20 cellular contexts compared by ENCODE assay signal in the genomic region with DNA sequence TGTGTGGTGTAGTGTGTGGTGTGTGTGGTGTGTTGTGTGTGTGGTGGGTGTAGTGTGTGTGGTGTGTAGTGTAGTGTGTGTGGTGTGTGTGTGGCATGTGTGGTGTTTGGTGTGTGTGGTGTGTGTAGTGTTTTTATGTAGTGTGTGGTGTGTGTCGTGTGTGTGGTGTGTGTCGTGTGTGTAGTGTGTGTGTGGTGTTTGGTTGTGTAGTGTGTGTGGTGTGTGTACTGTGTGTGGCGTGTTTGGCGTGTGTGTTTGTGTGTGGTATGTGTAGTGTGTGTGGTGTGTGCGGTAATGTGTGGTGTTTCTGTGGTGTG. TPM values are rescaled to one million over a fixed set of nuclear protein-coding genes. Genes with fewer than 3 reads are reported as not detected.
DNase-seq lines count a peak whose midpoint lies in the region; ATAC-seq, FAIRE-seq and TF ChIP-seq lines count a peak whose summit lies in the region.
"Had no signal": no experiment of that assay in that cellular context is flagged by ENCODE, and none has a peak within 500 bp of the region (broad histone marks: within the 10 kb centered on the region; RNA-seq: fewer than 3 reads in every experiment).

No MANE protein-coding gene starts in this region.

- no peak overlapping the region for H4K5ac ChIP-seq in H1 (ENCODE audit: insufficient read length, low read depth, low read length)

- no peak overlapping the region for H2AFZ ChIP-seq in H1 (ENCODE audit: low read length)

- ATAC-seq in stimulated activated naive CD8-positive, alpha-beta T cell treated with anti-CD3 and anti-CD28 coated beads, Interleukin-15, amount 100 ng/mL, for 72 hours = no peak

- H3K23me2 ChIP-seq in H1 (ENCODE audit: low read depth, low read length) = peaks cover 29% of the 10 kb centered on the region

- H3K27ac ChIP-seq in H1 (ENCODE audit: low read depth, low read length) (no peak overlapping the region), esophagus muscularis mucosa (replicated peaks in 1 of 4) (no peak overlapping the region)
- H3K27ac ChIP-seq: KMS-11 had no signal

- peaks cover 0 to 11% (median 3%) of the 10 kb centered on the region in 4 experiments; a peak in 5 of 7 replicates for H3K4me1 ChIP-seq in H1 (replicated peaks in 1 of 4; ENCODE audit: control insufficient read depth in 3 of 4, insufficient read depth in 4 of 4, low read length in 3 of 4)
- peaks cover 17 to 39% (median 32%) of the 10 kb centered on the region in 4 donors for H3K4me1 ChIP-seq in esophagus muscularis mucosa

- no peaks in the 10 kb centered on the region for H3K9me3 Mint-ChIP-seq in activated naive CD4-positive, alpha-beta T cell treated with anti-CD3 and anti-CD28 coated beads, Interleukin-2, amount 50 U/mL, for 24 hours
- H3K9me3 Mint-ChIP-seq in activated naive CD4-positive, alpha-beta T cell treated with anti-CD3 and anti-CD28 coated beads, Interleukin-2, amount 10 ng/mL, durations not matched to agents 7 days and 5 days = peaks cover 8% of the 10 kb centered on the region
- no peaks in the 10 kb centered on the region for H3K9me3 Mint-ChIP-seq in activated CD4-positive, alpha-beta memory T cell treated with anti-CD3 and anti-CD28 coated beads for 36 hours
- H3K9me3 Mint-ChIP-seq in stimulated activated naive CD8-positive, alpha-beta T cell treated with anti-CD3 and anti-CD28 coated beads, Interleukin-15, amount 100 ng/mL, for 72 hours = peaks cover 23 to 27% of the 10 kb centered on the region in 2 donors

- peaks cover 4% of the 10 kb centered on the region; the same call in 1 of the 2 replicates for H3K79me1 ChIP-seq in H1 (ENCODE audit: low read depth, low read length)

- H3K23ac ChIP-seq in H1 (ENCODE audit: insufficient read length) = no peak overlapping the region

- H3K4me3 ChIP-seq in H1 (ENCODE audit: extremely low read depth in 1 of 4, insufficient read depth in 2 of 4, low read depth in 3 of 4, low read length in 4 of 4) = no peak overlapping the region
- no peak overlapping the region for H3K4me3 ChIP-seq in esophagus muscularis mucosa

- DNase-seq in activated naive CD4-positive, alpha-beta T cell treated with anti-CD3 and anti-CD28 coated beads, Interleukin-2, amount 10 ng/mL, durations not matched to agents 7 days and 5 days = no peak
- no peak for DNase-seq in activated CD4-positive, alpha-beta memory T cell treated with anti-CD3 and anti-CD28 coated beads for 36 hours
- DNase-seq in H1 (ENCODE audit: low read depth in 1 of 2, low spot score in 2 of 2) = no peak
- DNase-seq in stimulated activated naive CD8-positive, alpha-beta T cell treated with anti-CD3 and anti-CD28 coated beads, Interleukin-15, amount 100 ng/mL, for 72 hours = no peak
- no peak for DNase-seq in DMS53 (lab: John Stamatoyannopoulos, UW)
- no peak for DNase-seq in effector CD8-positive, alpha-beta T cell (lab: John Stamatoyannopoulos, UW)
- no peak for DNase-seq in esophagus muscularis mucosa (ENCODE audit: extremely low spot score)
- DNase-seq: DMS79, foreskin melanocyte, hypothalamus, islet precursor cell, NCI-H187 treated with DMSO at 0.1 percent for 48 hours, NCI-H226, SIG-M5 had no signal

- CTCF ChIA-PET in activated naive CD4-positive, alpha-beta T cell treated with anti-CD3 and anti-CD28 coated beads, Interleukin-2, amount 10 ng/mL, durations not matched to agents 7 days and 5 days (lab: Charles Lee) = no interaction called here
- CTCF ChIA-PET in activated CD4-positive, alpha-beta memory T cell treated with anti-CD3 and anti-CD28 coated beads for 36 hours (lab: Charles Lee) = no interaction called here
- CTCF ChIA-PET in H1 (lab: Charles Lee; ENCODE audit: partially characterized antibody) = no interaction called here

- H2AK5ac ChIP-seq in H1 (ENCODE audit: low read depth, low read length) = peak overlapping the region; percentile 93

- TF ChIP-seq EP300 in H1 (IDR thresholded peaks at IDR 0.05; ENCODE audit: borderline replicate concordance in 1 of 2, low read depth in 2 of 2, low read length in 2 of 2) (no peak), esophagus muscularis mucosa (IDR thresholded peaks at IDR 0.05) (no peak)

- H2BK5ac ChIP-seq in H1 (ENCODE audit: low read depth, low read length) = 0 out of 2 replicates have a peak overlapping the region, but pooled peaks have one; percentile 2

- peak overlapping the region; percentile 57 for H3K4ac ChIP-seq in H1 (replicated peaks; ENCODE audit: insufficient read length, low read depth, low read length)

- peak overlapping the region in 1 of 2 experiments; percentile 42; a peak in 1 of 4 replicates for H3K4me2 ChIP-seq in H1 (ENCODE audit: insufficient read depth in 1 of 2, low read depth in 2 of 2, low read length in 2 of 2)
- H3K4me2 ChIP-seq: KMS-11 had no signal

- H3K27me3 Mint-ChIP-seq in activated naive CD4-positive, alpha-beta T cell treated with anti-CD3 and anti-CD28 coated beads, Interleukin-2, amount 50 U/mL, for 24 hours = peaks cover 2% of the 10 kb centered on the region
- peaks cover 82% of the 10 kb centered on the region for H3K27me3 Mint-ChIP-seq in activated naive CD4-positive, alpha-beta T cell treated with anti-CD3 and anti-CD28 coated beads, Interleukin-2, amount 10 ng/mL, durations not matched to agents 7 days and 5 days
- peaks cover 4% of the 10 kb centered on the region for H3K27me3 Mint-ChIP-seq in activated CD4-positive, alpha-beta memory T cell treated with anti-CD3 and anti-CD28 coated beads for 36 hours
- peaks cover 34% of the 10 kb centered on the region for H3K27me3 Mint-ChIP-seq in stimulated activated naive CD8-positive, alpha-beta T cell treated with anti-CD3 and anti-CD28 coated beads, Interleukin-15, amount 100 ng/mL, for 72 hours

- POLR2A ChIA-PET in activated CD4-positive, alpha-beta memory T cell treated with anti-CD3 and anti-CD28 coated beads for 36 hours (lab: Charles Lee) = no interaction called here
- POLR2A ChIA-PET in H1 (lab: Charles Lee; ENCODE audit: partially characterized antibody) = no interaction called here

- no peak overlapping the region for H3K4me3 Mint-ChIP-seq in activated naive CD4-positive, alpha-beta T cell treated with anti-CD3 and anti-CD28 coated beads, Interleukin-2, amount 50 U/mL, for 24 hours
- no peak overlapping the region for H3K4me3 Mint-ChIP-seq in activated naive CD4-positive, alpha-beta T cell treated with anti-CD3 and anti-CD28 coated beads, Interleukin-2, amount 10 ng/mL, durations not matched to agents 7 days and 5 days
- H3K4me3 Mint-ChIP-seq in activated CD4-positive, alpha-beta memory T cell treated with anti-CD3 and anti-CD28 coated beads for 36 hours = no peak overlapping the region
- no peak overlapping the region for H3K4me3 Mint-ChIP-seq in stimulated activated naive CD8-positive, alpha-beta T cell treated with anti-CD3 and anti-CD28 coated beads, Interleukin-15, amount 100 ng/mL, for 72 hours

- peak overlapping the region; percentile 81; the same call in 1 of the 2 replicates for H2BK15ac ChIP-seq in H1 (ENCODE audit: low read length)

- H3K4me1 Mint-ChIP-seq in activated naive CD4-positive, alpha-beta T cell treated with anti-CD3 and anti-CD28 coated beads, Interleukin-2, amount 50 U/mL, for 24 hours = peaks cover 70% of the 10 kb centered on the region
- H3K4me1 Mint-ChIP-seq in activated naive CD4-positive, alpha-beta T cell treated with anti-CD3 and anti-CD28 coated beads, Interleukin-2, amount 10 ng/mL, durations not matched to agents 7 days and 5 days = peaks cover 59% of the 10 kb centered on the region
- H3K4me1 Mint-ChIP-seq in activated CD4-positive, alpha-beta memory T cell treated with anti-CD3 and anti-CD28 coated beads for 36 hours (ENCODE audit: low read depth) = peaks cover 83% of the 10 kb centered on the region
- peaks cover 95% of the 10 kb centered on the region for H3K4me1 Mint-ChIP-seq in stimulated activated naive CD8-positive, alpha-beta T cell treated with anti-CD3 and anti-CD28 coated beads, Interleukin-15, amount 100 ng/mL, for 72 hours

- peaks cover 0 to 20% of the 10 kb centered on the region in 2 experiments for H4K20me1 ChIP-seq in H1 (replicated peaks in 1 of 2; ENCODE audit: control insufficient read depth in 1 of 2, insufficient read depth in 2 of 2, low read length in 2 of 2)

- H4K8ac ChIP-seq in H1 (ENCODE audit: extremely low read depth, insufficient read depth, low read length) = no peak overlapping the region

- H3K36me3 ChIP-seq in H1 (ENCODE audit: control insufficient read depth in 2 of 4, insufficient read depth in 4 of 4, low read length in 3 of 4) = no peaks in the 10 kb centered on the region; a peak in 2 of 8 replicates
- no peaks in the 10 kb centered on the region for H3K36me3 ChIP-seq in esophagus muscularis mucosa

- peak overlapping the region; percentile 68 for H3K27ac Mint-ChIP-seq in activated naive CD4-positive, alpha-beta T cell treated with anti-CD3 and anti-CD28 coated beads, Interleukin-2, amount 50 U/mL, for 24 hours
- H3K27ac Mint-ChIP-seq in activated naive CD4-positive, alpha-beta T cell treated with anti-CD3 and anti-CD28 coated beads, Interleukin-2, amount 10 ng/mL, durations not matched to agents 7 days and 5 days = no peak overlapping the region
- peak overlapping the region; percentile 55 for H3K27ac Mint-ChIP-seq in activated CD4-positive, alpha-beta memory T cell treated with anti-CD3 and anti-CD28 coated beads for 36 hours
- H3K27ac Mint-ChIP-seq in stimulated activated naive CD8-positive, alpha-beta T cell treated with anti-CD3 and anti-CD28 coated beads, Interleukin-15, amount 100 ng/mL, for 72 hours = peak overlapping the region; percentile 62 to 87

- no peak for FAIRE-seq in H1 (lab: Jason Lieb, UNC)

- peak overlapping the region; percentile 98 for H4K91ac ChIP-seq in H1 (replicated peaks; ENCODE audit: insufficient read length, low read length)

- H3K36me3 Mint-ChIP-seq in activated naive CD4-positive, alpha-beta T cell treated with anti-CD3 and anti-CD28 coated beads, Interleukin-2, amount 50 U/mL, for 24 hours = no peaks in the 10 kb centered on the region
- H3K36me3 Mint-ChIP-seq in activated naive CD4-positive, alpha-beta T cell treated with anti-CD3 and anti-CD28 coated beads, Interleukin-2, amount 10 ng/mL, durations not matched to agents 7 days and 5 days = peaks cover 4% of the 10 kb centered on the region
- H3K36me3 Mint-ChIP-seq in activated CD4-positive, alpha-beta memory T cell treated with anti-CD3 and anti-CD28 coated beads for 36 hours = no peaks in the 10 kb centered on the region

- H3K18ac ChIP-seq in H1 (ENCODE audit: extremely low read depth, low read length) = no peak overlapping the region

- peak overlapping the region in 1 of 4 experiments; percentile 47; a peak in 1 of 7 replicates for H3K9ac ChIP-seq in H1 (replicated peaks in 1 of 4; ENCODE audit: extremely low read depth in 1 of 4, low read depth in 3 of 4, low read length in 3 of 4)
- H3K9ac ChIP-seq: KMS-11 had no signal

- no peaks in the 10 kb centered on the region for H3K9me3 ChIP-seq in H1 (ENCODE audit: insufficient read depth in 2 of 2, low read depth in 1 of 2, low read length in 1 of 2)
- H3K9me3 ChIP-seq in esophagus muscularis mucosa = no peaks in the 10 kb centered on the region

- no peak for TF ChIP-seq RAD21 in H1 (IDR thresholded peaks at IDR 0.05 in 1 of 2, conservative IDR thresholded peaks at IDR 0.05 in 1 of 2; ENCODE audit: low read depth in 2 of 2, low read length in 2 of 2)

- TF ChIP-seq CTCF in H1 (IDR thresholded peaks at IDR 0.05; ENCODE audit: control extremely low read depth in 1 of 3, insufficient read depth in 1 of 3, low read depth in 1 of 3, low read length in 3 of 3) (no peak), esophagus muscularis mucosa (IDR thresholded peaks at IDR 0.05) (no peak)

- peaks cover 0 to 16% (median 0%) of the 10 kb centered on the region in 4 experiments; a peak in 3 of 7 replicates for H3K27me3 ChIP-seq in H1 (replicated peaks in 1 of 4; ENCODE audit: control insufficient read depth in 3 of 4, extremely low read depth in 1 of 4, insufficient read depth in 3 of 4, low read length in 3 of 4)
- peaks cover 0 to 75% (median 20%) of the 10 kb centered on the region in 4 donors for H3K27me3 ChIP-seq in esophagus muscularis mucosa

- peak overlapping the region; percentile 64; the same call in 1 of the 2 replicates for H2BK12ac ChIP-seq in H1 (ENCODE audit: low read depth, low read length)

- no peak overlapping the region for H3K14ac ChIP-seq in H1 (ENCODE audit: insufficient read length)

- no peaks in the 10 kb centered on the region for H3K79me2 ChIP-seq in H1 (ENCODE audit: control insufficient read depth in 1 of 2, insufficient read depth in 2 of 2, low read length in 2 of 2)

- no peak overlapping the region for H2BK20ac ChIP-seq in H1 (ENCODE audit: low read length)

- H3K56ac ChIP-seq in H1 (replicated peaks; ENCODE audit: insufficient read length, low read depth, low read length) = peak overlapping the region; percentile 100

- WGBS in H1 (ENCODE audit: extremely low coverage in 1 of 2, insufficient coverage in 1 of 2, insufficient read length in 1 of 2, insufficient replicate concordance in 2 of 2, low coverage in 1 of 2, low lambda C conversion rate in 2 of 2, missing lambda C conversion rate in 1 of 2), 2 experiments = 91 to 100% methylated on average over 1 to 5 of the region's 5 CpGs
- WGBS in esophagus muscularis mucosa = 87% methylated on average over 5 of the region's 5 CpGs

- intact Hi-C loops in activated CD4-positive, alpha-beta memory T cell treated with anti-CD3 and anti-CD28 coated beads for 36 hours (cut with micrococcal nuclease) = loop anchor here (5.0 kb wide), 2 partner anchors 103 to 133 kb away; partner anchors contain the start of gene D2HGDH
- intact Hi-C loops in esophagus muscularis mucosa (cut with DNase I) = no loop called here

- no peak for TF ChIP-seq POLR2A in H1 (IDR thresholded peaks at IDR 0.05; ENCODE audit: control extremely low read depth in 1 of 2, low read depth in 2 of 2, low read length in 2 of 2)
- no peak for TF ChIP-seq POLR2A in esophagus muscularis mucosa (IDR thresholded peaks at IDR 0.05; ENCODE audit: low read depth)

- no peak overlapping the region for H2BK120ac ChIP-seq in H1 (replicated peaks; ENCODE audit: low read depth, low read length)

RNA-seq across cellular contexts. Expression of gene RTP5, which starts 4.7 kb away (rescaled TPM):
- total RNA-seq in activated CD4-positive, alpha-beta memory T cell treated with anti-CD3 and anti-CD28 coated beads for 36 hours = under 1 TPM; 0.10 to 0.12 TPM
- total RNA-seq in H1 (2021; fragmentation: NEBNext Ultra II Directional; extraction: Animal tissue kit (Norgen Biotek cat#: 25700)) = not detected in 2 replicates
- 0.03 TPM in 1 of 2 replicates, not detected in the other for polyA plus RNA-seq in H1 (2011; rRNA removed)
- polyA plus RNA-seq in H1 (2011; cell fraction: cytosol; rRNA removed) = not detected
- not detected for polyA plus RNA-seq in H1 (2011; cell fraction: nucleus; rRNA removed)
- not detected in 4 replicates for polyA plus RNA-seq in H1 (2012, experiment 1 of 2)
- not detected for polyA plus RNA-seq in H1 (2012, experiment 2 of 2)
- not detected for polyA plus RNA-seq in H1 (2013, experiment 1 of 2)
- not detected for polyA plus RNA-seq in H1 (2013, experiment 2 of 2)
- polyA minus RNA-seq in H1 (2011; rRNA and poly(A)+ RNA removed) = not detected in 2 replicates
- not detected for polyA minus RNA-seq in H1 (2011; cell fraction: cytosol; rRNA and poly(A)+ RNA removed)
- polyA minus RNA-seq in H1 (2011; cell fraction: nucleus; rRNA and poly(A)+ RNA removed) = not detected
- total RNA-seq in esophagus muscularis mucosa = under 1 TPM in 1 of 4 donors, not detected in 3; 0.17 TPM
- total RNA-seq: dermis microvascular lymphatic vessel endothelial cell, H4 had no signal
- polyA plus RNA-seq: CD14-positive monocyte had no signal

RNA-seq across cellular contexts. Expression of gene PDCD1, which starts 6.2 kb away (rescaled TPM):
- 10 to 100 TPM; 47.4 to 47.6 TPM for total RNA-seq in activated CD4-positive, alpha-beta memory T cell treated with anti-CD3 and anti-CD28 coated beads for 36 hours
- total RNA-seq in H1 (2021; fragmentation: NEBNext Ultra II Directional; extraction: Animal tissue kit (Norgen Biotek cat#: 25700)) = 0.48 and 0.73 TPM in 2 replicates
- polyA plus RNA-seq in H1 (2011; rRNA removed) = 1.1 and 1.5 TPM in 2 replicates
- 1.1 TPM for polyA plus RNA-seq in H1 (2011; cell fraction: cytosol; rRNA removed)
- polyA plus RNA-seq in H1 (2011; cell fraction: nucleus; rRNA removed) = 1.8 TPM
- polyA plus RNA-seq in H1 (2012, experiment 1 of 2) = 0.37 to 0.80 TPM (median 0.56 TPM) in 4 replicates
- 0.41 TPM for polyA plus RNA-seq in H1 (2012, experiment 2 of 2)
- polyA plus RNA-seq in H1 (2013, experiment 1 of 2) = 1.5 TPM
- polyA plus RNA-seq in H1 (2013, experiment 2 of 2) = 1.5 TPM
- 0.22 and 0.24 TPM in 2 replicates for polyA minus RNA-seq in H1 (2011; rRNA and poly(A)+ RNA removed)
- polyA minus RNA-seq in H1 (2011; cell fraction: cytosol; rRNA and poly(A)+ RNA removed) = 2.5 TPM
- polyA minus RNA-seq in H1 (2011; cell fraction: nucleus; rRNA and poly(A)+ RNA removed) = 0.30 TPM
- 1 to 10 TPM in 2 of 4 donors, under 1 TPM in 2; 0.11 to 2.5 (median 1.2) TPM for total RNA-seq in esophagus muscularis mucosa
- total RNA-seq: dermis microvascular lymphatic vessel endothelial cell, H4, temporal lobe had no signal

RNA-seq across cellular contexts. Expression of gene NEU4, which starts 55.9 kb away (rescaled TPM):
- under 1 TPM; 0.31 to 0.36 TPM for total RNA-seq in activated CD4-positive, alpha-beta memory T cell treated with anti-CD3 and anti-CD28 coated beads for 36 hours
- total RNA-seq in H1 (2021; fragmentation: NEBNext Ultra II Directional; extraction: Animal tissue kit (Norgen Biotek cat#: 25700)) = 0.50 and 0.82 TPM in 2 replicates
- polyA plus RNA-seq in H1 (2011; rRNA removed) = 0.32 and 0.89 TPM in 2 replicates
- 0.45 TPM for polyA plus RNA-seq in H1 (2011; cell fraction: cytosol; rRNA removed)
- 2.0 TPM for polyA plus RNA-seq in H1 (2011; cell fraction: nucleus; rRNA removed)
- polyA plus RNA-seq in H1 (2012, experiment 1 of 2) = 0.23 to 0.82 TPM (median 0.62 TPM) in 3 of 4 replicates, not detected in the other
- 0.28 TPM for polyA plus RNA-seq in H1 (2012, experiment 2 of 2)
- polyA plus RNA-seq in H1 (2013, experiment 1 of 2) = 0.39 TPM
- polyA plus RNA-seq in H1 (2013, experiment 2 of 2) = 0.07 TPM
- not detected in 2 replicates for polyA minus RNA-seq in H1 (2011; rRNA and poly(A)+ RNA removed)
- polyA minus RNA-seq in H1 (2011; cell fraction: cytosol; rRNA and poly(A)+ RNA removed) = not detected
- polyA minus RNA-seq in H1 (2011; cell fraction: nucleus; rRNA and poly(A)+ RNA removed) = 0.50 TPM
- total RNA-seq in esophagus muscularis mucosa = 1 to 10 TPM in 2 of 4 donors, not detected in 2; 1.5 to 5.4 TPM
- total RNA-seq: H4 had no signal

Comparison
In these comparisons a context has a peak if more than half of its experiments do, and no peak if none do; other contexts are left out.
1. RNA of gene PDCD1, which starts 6.2 kb away (total RNA-seq): 47.4 to 47.6 TPM in activated CD4-positive, alpha-beta memory T cell treated with anti-CD3 and anti-CD28 coated beads for 36 hours; 0.11 to 2.5 TPM in esophagus muscularis mucosa and 0.48 to 0.73 TPM in H1; every median in the first group is over 10 times any median in the second.